ENCODE assay signal across 18 cellular contexts in the genomic region with DNA sequence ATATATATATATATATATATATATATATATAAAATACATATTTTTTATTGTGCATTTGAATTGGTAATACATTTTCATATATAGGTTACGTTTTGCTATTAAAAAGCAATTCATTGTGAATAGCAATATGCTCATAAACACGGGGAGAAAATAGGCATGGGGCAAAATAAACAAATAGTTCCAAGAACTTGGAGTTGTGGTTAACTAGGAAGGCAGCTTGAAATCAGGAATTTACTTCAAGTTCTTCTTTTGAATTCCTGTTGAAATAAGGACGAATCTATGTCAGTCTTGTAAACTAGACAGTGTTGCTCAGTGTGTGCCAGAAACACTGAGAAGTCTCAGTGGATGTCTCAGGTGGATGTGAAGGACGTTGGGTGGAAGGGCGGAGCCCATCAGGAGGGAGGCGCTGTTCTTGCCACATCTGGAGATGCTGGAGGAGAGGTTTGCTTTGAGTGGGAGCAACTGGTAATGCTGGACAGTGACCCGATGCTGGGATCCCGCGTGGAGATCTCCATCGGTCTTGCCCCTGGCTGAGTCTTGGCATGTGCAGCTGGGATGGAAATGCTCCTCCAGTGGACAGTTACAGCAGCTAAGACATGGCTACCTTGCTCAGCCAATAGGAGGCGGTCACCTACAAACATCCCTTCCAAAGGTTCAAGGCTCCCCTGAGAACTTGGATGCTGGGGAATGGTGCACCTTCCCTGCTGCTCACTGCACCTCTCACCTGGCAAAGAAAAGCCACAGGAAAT.
"Had no signal": no experiment of that assay in that cellular context is flagged by ENCODE, and none has a peak within 500 bp of the region (broad histone marks: within the 10 kb centered on the region; RNA-seq: fewer than 3 reads in every experiment).

No MANE protein-coding gene starts in this region.

- H3K36me3 ChIP-seq: brain microvascular endothelial cell, gastrocnemius medialis, lower lobe of right lung, ovary, thoracic aorta had no signal

- H3K36me3 Mint-ChIP-seq: activated naive CD8-positive, alpha-beta T cell treated with anti-CD3 and anti-CD28 coated beads for 36 hours; mesothelial cell of epicardium; stimulated activated effector memory CD8-positive, alpha-beta T cell treated with anti-CD3 and anti-CD28 coated beads, Interleukin-12 subunit alpha, Interleukin-12 subunit beta, amount 100 ng/mL, for 72 hours had no signal

- H3K27ac Mint-ChIP-seq: activated naive CD8-positive, alpha-beta T cell treated with anti-CD3 and anti-CD28 coated beads for 36 hours; activated T-helper 1 cell treated with anti-CD3 and anti-CD28 coated beads, Interleukin-12 subunit alpha, Interleukin-12 subunit beta, Interleukin-2, Interleukin-4 antibody, amounts not matched to agents 30 ng/mL and 10 ng/mL and 1 ng/mL, durations not matched to agents 14 hours and 24 hours and 36 hours; effector memory CD8-positive, alpha-beta T cell; mesothelial cell of epicardium; stimulated activated effector memory CD8-positive, alpha-beta T cell treated with anti-CD3 and anti-CD28 coated beads, Interleukin-12 subunit alpha, Interleukin-12 subunit beta, amount 100 ng/mL, for 72 hours had no signal

- H3K4me3 ChIP-seq: gastrocnemius medialis, heart left ventricle, lower lobe of right lung, ovary, thoracic aorta had no signal

- H3K27me3 ChIP-seq: brain microvascular endothelial cell, gastrocnemius medialis, ovary had no signal

- H3K4me3 Mint-ChIP-seq: activated naive CD8-positive, alpha-beta T cell treated with anti-CD3 and anti-CD28 coated beads for 36 hours; activated T-helper 1 cell treated with anti-CD3 and anti-CD28 coated beads, Interleukin-12 subunit alpha, Interleukin-12 subunit beta, Interleukin-2, Interleukin-4 antibody, amounts not matched to agents 30 ng/mL and 10 ng/mL and 1 ng/mL, durations not matched to agents 14 hours and 24 hours and 36 hours; effector memory CD8-positive, alpha-beta T cell; mesothelial cell of epicardium; neural crest cell; stimulated activated effector memory CD8-positive, alpha-beta T cell treated with anti-CD3 and anti-CD28 coated beads, Interleukin-12 subunit alpha, Interleukin-12 subunit beta, amount 100 ng/mL, for 72 hours had no signal

- H3K9me3 ChIP-seq: gastrocnemius medialis, heart left ventricle, lower lobe of right lung, ovary, thoracic aorta had no signal

- H3K9me3 Mint-ChIP-seq: activated naive CD8-positive, alpha-beta T cell treated with anti-CD3 and anti-CD28 coated beads for 36 hours; activated T-helper 1 cell treated with anti-CD3 and anti-CD28 coated beads, Interleukin-12 subunit alpha, Interleukin-12 subunit beta, Interleukin-2, Interleukin-4 antibody, amounts not matched to agents 30 ng/mL and 10 ng/mL and 1 ng/mL, durations not matched to agents 14 hours and 24 hours and 36 hours; effector memory CD8-positive, alpha-beta T cell; mesothelial cell of epicardium; neural crest cell; stimulated activated effector memory CD8-positive, alpha-beta T cell treated with anti-CD3 and anti-CD28 coated beads, Interleukin-12 subunit alpha, Interleukin-12 subunit beta, amount 100 ng/mL, for 72 hours had no signal

- H3K4me1 ChIP-seq: gastrocnemius medialis had no signal

- ATAC-seq: activated CD4-positive, CD25-positive, alpha-beta regulatory T cell treated with anti-CD3 and anti-CD28 coated beads, Interleukin-2, amount 50 U/mL, for 24 hours; effector memory CD8-positive, alpha-beta T cell; gastrocnemius medialis; heart left ventricle; left cardiac atrium; lower lobe of right lung; stimulated activated effector memory CD8-positive, alpha-beta T cell treated with anti-CD3 and anti-CD28 coated beads, Interleukin-12 subunit alpha, Interleukin-12 subunit beta, amount 100 ng/mL, for 72 hours had no signal

- H3K4me1 Mint-ChIP-seq: activated naive CD8-positive, alpha-beta T cell treated with anti-CD3 and anti-CD28 coated beads for 36 hours; mesothelial cell of epicardium; stimulated activated effector memory CD8-positive, alpha-beta T cell treated with anti-CD3 and anti-CD28 coated beads, Interleukin-12 subunit alpha, Interleukin-12 subunit beta, amount 100 ng/mL, for 72 hours had no signal

- DNase-seq: activated CD4-positive, alpha-beta T cell treated with anti-CD3 and anti-CD28 coated beads, Interleukin-2, amount 50 U/mL, for 1 hour; activated naive CD8-positive, alpha-beta T cell treated with anti-CD3 and anti-CD28 coated beads for 36 hours; brain microvascular endothelial cell; cerebellar nuclear complex; dermis blood vessel endothelial cell; effector memory CD8-positive, alpha-beta T cell; gastrocnemius medialis; heart left ventricle; left cardiac atrium; lower lobe of right lung; ovary had no signal

- H3K27ac ChIP-seq: brain microvascular endothelial cell, epithelial cell of prostate, gastrocnemius medialis, heart left ventricle, lower lobe of right lung, ovary, thoracic aorta had no signal
